ENCODE assay signal across 18 cellular contexts in the genomic region with DNA sequence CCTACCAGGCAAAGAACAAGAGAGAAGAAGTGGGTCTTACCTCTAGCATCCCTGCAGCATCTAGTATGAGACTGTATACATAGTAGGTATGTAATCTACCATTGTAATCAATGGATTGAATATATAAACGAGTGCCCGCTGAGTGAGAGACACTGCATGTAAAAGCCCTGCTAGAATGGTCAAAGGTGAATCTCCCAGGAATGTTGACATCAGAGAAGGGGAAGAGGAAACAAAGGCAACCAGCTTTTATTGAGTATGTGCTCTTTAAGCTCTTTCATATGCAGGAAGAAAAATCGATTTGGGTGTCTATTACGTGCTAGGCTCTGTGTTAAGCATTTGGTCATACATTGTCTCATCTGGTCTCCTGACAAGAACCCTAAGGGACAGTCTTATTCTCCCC.
DNase-seq lines count a peak whose midpoint lies in the region; ATAC-seq and TF ChIP-seq lines count a peak whose summit lies in the region.
"Had no signal": no experiment of that assay in that cellular context is flagged by ENCODE, and none has a peak within 500 bp of the region (broad histone marks: within the 10 kb centered on the region; RNA-seq: fewer than 3 reads in every experiment).

No MANE protein-coding gene starts in this region.

- no peaks in the 10 kb centered on the region for H3K79me2 ChIP-seq in PC-3 (ENCODE audit: low read length)

- CTCF ChIA-PET in PC-3 (lab: Charles Lee) = no interaction called here

- peaks cover 12% of the 10 kb centered on the region for H3K4me1 ChIP-seq in PC-3 (ENCODE audit: insufficient read depth, low read length)
- H3K4me1 ChIP-seq in thyroid gland = no peaks in the 10 kb centered on the region
- H3K4me1 ChIP-seq: Peyer's patch had no signal

- H3K4me2 ChIP-seq in PC-3 (ENCODE audit: low read length) = peak overlapping the region; percentile 61

- H3K27me3 ChIP-seq in PC-3 (ENCODE audit: low read length) (no peaks in the 10 kb centered on the region), thyroid gland (no peaks in the 10 kb centered on the region)
- H3K27me3 ChIP-seq: Peyer's patch, SJCRH30 had no signal

- H3F3A ChIP-seq in PC-3 (ENCODE audit: low read length, unreplicated experiment) = no peaks in the 10 kb centered on the region

- no peaks in the 10 kb centered on the region for H3K36me3 ChIP-seq in PC-3 (ENCODE audit: low read depth, low read length)
- no peaks in the 10 kb centered on the region for H3K36me3 ChIP-seq in thyroid gland
- H3K36me3 ChIP-seq: Peyer's patch, SJCRH30 had no signal

- H3K27ac ChIP-seq in PC-3 (ENCODE audit: low read length) = peak overlapping the region; percentile 92
- H3K27ac ChIP-seq in thyroid gland = no peak overlapping the region
- H3K27ac ChIP-seq: GM23248, SJCRH30 had no signal

- intact Hi-C loops in PC-3 (cut with micrococcal nuclease) (loop anchor here (5.0 kb wide), 1 partner anchor 141 kb away; no protein-coding TSS in a partner anchor), thyroid gland (cut with DNase I) (no loop called here)

- peak; percentile 15 for DNase-seq in NCI-H2029 treated with DMSO at 0.1 percent for 48 hours (lab: John Stamatoyannopoulos, UW)
- no peak for DNase-seq in NCI-H2029 (lab: John Stamatoyannopoulos, UW)
- DNase-seq in DMS53 treated with DMSO at 0.1 percent for 48 hours (lab: John Stamatoyannopoulos, UW; ENCODE audit: unreplicated experiment) = peak; percentile 27
- no peak for DNase-seq in PC-3
- peak; percentile 19 for DNase-seq in mucosa of gallbladder (ENCODE audit: low spot score)
- DNase-seq in OCI-M1 (lab: John Stamatoyannopoulos, UW) = no peak
- no peak for DNase-seq in thyroid gland
- no peak for DNase-seq in DMS 273 (lab: John Stamatoyannopoulos, UW; ENCODE audit: unreplicated experiment)
- DNase-seq: GM23248; H9; NCI-H1417; NCI-H187 treated with DMSO at 0.1 percent for 48 hours; NCI-H510A treated with DMSO at 0.1 percent for 48 hours; NCI-H774; NK-92 treated with Interleukin-12 subunit alpha and Interleukin-12 subunit beta, amount 100 ng/mL, for 24 hours; Peyer's patch; SJCRH30; T-cell had no signal

- WGBS in thyroid gland, 2 donors = 90 to 99% methylated on average over 4 of the region's 4 CpGs

- POLR2A ChIA-PET in PC-3 (lab: Charles Lee; ENCODE audit: unreplicated experiment) = no interaction called here

- no peak for TF ChIP-seq POLR2A in thyroid gland (IDR thresholded peaks at IDR 0.05)

- H3K4me3 ChIP-seq in PC-3 (ENCODE audit: low read length) = 0 out of 2 replicates have a peak overlapping the region, but pooled peaks have one; percentile 16
- H3K4me3 ChIP-seq in thyroid gland (replicated peaks in 1 of 3) = no peak overlapping the region
- H3K4me3 ChIP-seq: GM23248, Peyer's patch, SJCRH30 had no signal

- TF ChIP-seq CTCF in PC-3 (conservative IDR thresholded peaks at IDR 0.05; ENCODE audit: low read depth, low read length) = no peak
- no peak for TF ChIP-seq CTCF in thyroid gland (IDR thresholded peaks at IDR 0.05)

- H4K20me1 ChIP-seq in PC-3 (ENCODE audit: low read length) = no peaks in the 10 kb centered on the region

- BruUV-seq in PC-3 (replicated peaks; lab: Mats Ljungman, UMichigan) = no TSS peak

- peak overlapping the region; percentile 70 for H3K9ac ChIP-seq in PC-3 (ENCODE audit: low read length)
- H3K9ac ChIP-seq: GM23248 had no signal

- no peak for ATAC-seq in PC-3
- ATAC-seq: T-cell had no signal

- H2AFZ ChIP-seq in PC-3 (ENCODE audit: low read length) = no peak overlapping the region
- H2AFZ ChIP-seq: GM23248 had no signal

- no peaks in the 10 kb centered on the region for H3K9me2 ChIP-seq in PC-3 (replicated peaks; ENCODE audit: low read length)

- H3K9me3 ChIP-seq in PC-3 (ENCODE audit: low read length) (no peaks in the 10 kb centered on the region), thyroid gland (no peaks in the 10 kb centered on the region)
- H3K9me3 ChIP-seq: Peyer's patch, SJCRH30 had no signal

Comparison
In these comparisons a context has a peak if more than half of its experiments do, and no peak if none do; other contexts are left out.
1. DNase-seq: peak in NCI-H2029 treated with DMSO at 0.1 percent for 48 hours (single experiment), DMS53 treated with DMSO at 0.1 percent for 48 hours (single experiment) and mucosa of gallbladder (single experiment); none in NCI-H2029 (single experiment), PC-3 (single experiment), OCI-M1 (single experiment), thyroid gland (0 of 2) and DMS 273 (single experiment).